ENCODE assay signal across 14 cellular contexts in genomic region chr18:74898965-74899364, GRCh38.
DNase-seq lines count a peak whose midpoint lies in the region; ATAC-seq and TF ChIP-seq lines count a peak whose summit lies in the region.
"Had no signal": no experiment of that assay in that cellular context is flagged by ENCODE, and none has a peak within 500 bp of the region (broad histone marks: within the 10 kb centered on the region; RNA-seq: fewer than 3 reads in every experiment).

No MANE protein-coding gene starts in this region.

- no peaks in the 10 kb centered on the region for H3K36me3 Mint-ChIP-seq in neural crest cell (ENCODE audit: low read depth)
- H3K36me3 Mint-ChIP-seq: natural killer cell treated with Interleukin-12 subunit alpha and Interleukin-12 subunit beta and Interleukin-15 and Interleukin-18, amount 100 ng/mL, for 72 hours had no signal

- no peaks in the 10 kb centered on the region for H3K9me3 Mint-ChIP-seq in neural crest cell
- H3K9me3 Mint-ChIP-seq: natural killer cell treated with Interleukin-12 subunit alpha and Interleukin-12 subunit beta and Interleukin-15 and Interleukin-18, amount 100 ng/mL, for 72 hours had no signal

- H3K4me3 Mint-ChIP-seq in neural crest cell: no peak overlapping the region
- H3K4me3 Mint-ChIP-seq: activated CD4-positive, alpha-beta T cell treated with anti-CD3 and anti-CD28 coated beads for 36 hours; natural killer cell treated with Interleukin-12 subunit alpha and Interleukin-12 subunit beta and Interleukin-15 and Interleukin-18, amount 100 ng/mL, for 72 hours had no signal

- no peak for ATAC-seq in HG03571 (IDR thresholded peaks at IDR 0.05; ENCODE audit: unreplicated experiment)
- ATAC-seq: activated CD4-positive, alpha-beta T cell treated with anti-CD3 and anti-CD28 coated beads for 36 hours; K562; natural killer cell treated with Interleukin-12 subunit alpha and Interleukin-12 subunit beta and Interleukin-15 and Interleukin-18, amount 100 ng/mL, for 72 hours had no signal

- no peaks in the 10 kb centered on the region for H3K27me3 Mint-ChIP-seq in neural crest cell (ENCODE audit: low read depth)
- H3K27me3 Mint-ChIP-seq: activated CD4-positive, alpha-beta T cell treated with anti-CD3 and anti-CD28 coated beads for 36 hours; natural killer cell treated with Interleukin-12 subunit alpha and Interleukin-12 subunit beta and Interleukin-15 and Interleukin-18, amount 100 ng/mL, for 72 hours had no signal

- H3K27ac Mint-ChIP-seq in neural crest cell (ENCODE audit: unreplicated experiment): peak overlapping the region; percentile 28
- H3K27ac Mint-ChIP-seq: activated CD4-positive, alpha-beta T cell treated with anti-CD3 and anti-CD28 coated beads for 36 hours had no signal

- DNase-seq in DMS153 treated with DMSO at 0.1 percent for 48 hours (lab: John Stamatoyannopoulos, UW; ENCODE audit: unreplicated experiment) (peak; percentile 42), NCI-H1092 treated with DMSO at 0.1 percent for 48 hours (lab: John Stamatoyannopoulos, UW) (peak; percentile 88), astrocyte of the hippocampus (ENCODE audit: low read depth, low spot score) (peak; percentile 8), neural crest cell (ENCODE audit: low read depth, low spot score) (no peak), GM19240 (ENCODE audit: insufficient read length, low spot score) (no peak), germinal center (ENCODE audit: low spot score) (no peak)
- DNase-seq in effector CD4-positive, alpha-beta T cell: no peak
- DNase-seq: amniotic stem cell, hypothalamus, PC-9 had no signal

- H3K4me1 Mint-ChIP-seq in neural crest cell: peaks cover 51% of the 10 kb centered on the region

- TF ChIP-seq CTCF in neural crest cell (conservative IDR thresholded peaks at IDR 0.05): no peak

Comparison
In these comparisons a context has a peak if more than half of its experiments do, and no peak if none do; other contexts are left out.
1. DNase-seq: peak in DMS153 treated with DMSO at 0.1 percent for 48 hours (single experiment), NCI-H1092 treated with DMSO at 0.1 percent for 48 hours (single experiment) and astrocyte of the hippocampus (single experiment); none in neural crest cell (single experiment), GM19240 (single experiment), effector CD4-positive, alpha-beta T cell (single experiment) and germinal center (single experiment).